1 cellular context compared by ENCODE assay signal in the genomic region with DNA sequence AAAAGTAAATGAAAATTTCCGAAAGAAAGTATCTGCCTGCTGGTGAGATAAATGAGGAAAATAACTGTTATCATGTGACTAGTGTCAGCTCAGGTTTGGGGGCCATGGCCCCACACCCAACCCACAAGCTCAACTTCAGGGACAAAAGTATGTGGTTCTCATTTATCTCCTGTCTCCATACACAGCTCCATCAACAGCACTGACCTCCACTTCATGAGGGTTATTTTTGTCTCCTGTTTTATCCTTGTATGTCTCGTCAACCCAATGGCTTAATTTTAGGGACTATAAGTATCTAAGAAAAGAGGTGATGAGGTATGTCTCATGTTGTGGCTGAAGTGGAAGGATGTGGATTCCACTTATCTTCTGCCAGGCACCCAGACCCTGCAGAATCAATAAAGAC.
TF ChIP-seq lines count a peak whose summit lies in the region.

No MANE protein-coding gene starts in this region.

TF ChIP-seq in K562, 482 proteins besides CTCF, POLR2A, EP300 and RAD21 (continued from another document):
- TF ChIP-seq, protein P1, sequence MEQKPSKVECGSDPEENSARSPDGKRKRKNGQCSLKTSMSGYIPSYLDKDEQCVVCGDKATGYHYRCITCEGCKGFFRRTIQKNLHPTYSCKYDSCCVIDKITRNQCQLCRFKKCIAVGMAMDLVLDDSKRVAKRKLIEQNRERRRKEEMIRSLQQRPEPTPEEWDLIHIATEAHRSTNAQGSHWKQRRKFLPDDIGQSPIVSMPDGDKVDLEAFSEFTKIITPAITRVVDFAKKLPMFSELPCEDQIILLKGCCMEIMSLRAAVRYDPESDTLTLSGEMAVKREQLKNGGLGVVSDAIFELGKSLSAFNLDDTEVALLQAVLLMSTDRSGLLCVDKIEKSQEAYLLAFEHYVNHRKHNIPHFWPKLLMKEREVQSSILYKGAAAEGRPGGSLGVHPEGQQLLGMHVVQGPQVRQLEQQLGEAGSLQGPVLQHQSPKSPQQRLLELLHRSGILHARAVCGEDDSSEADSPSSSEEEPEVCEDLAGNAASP (IDR thresholded peaks at IDR 0.05), result no peak
- TF ChIP-seq, protein P2, sequence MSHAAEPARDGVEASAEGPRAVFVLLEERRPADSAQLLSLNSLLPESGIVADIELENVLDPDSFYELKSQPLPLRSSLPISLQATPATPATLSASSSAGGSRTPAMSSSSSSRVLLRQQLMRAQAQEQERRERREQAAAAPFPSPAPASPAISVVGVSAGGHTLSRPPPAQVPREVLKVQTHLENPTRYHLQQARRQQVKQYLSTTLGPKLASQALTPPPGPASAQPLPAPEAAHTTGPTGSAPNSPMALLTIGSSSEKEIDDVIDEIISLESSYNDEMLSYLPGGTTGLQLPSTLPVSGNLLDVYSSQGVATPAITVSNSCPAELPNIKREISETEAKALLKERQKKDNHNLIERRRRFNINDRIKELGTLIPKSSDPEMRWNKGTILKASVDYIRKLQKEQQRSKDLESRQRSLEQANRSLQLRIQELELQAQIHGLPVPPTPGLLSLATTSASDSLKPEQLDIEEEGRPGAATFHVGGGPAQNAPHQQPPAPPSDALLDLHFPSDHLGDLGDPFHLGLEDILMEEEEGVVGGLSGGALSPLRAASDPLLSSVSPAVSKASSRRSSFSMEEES (CRISPR knock-in tag; IDR thresholded peaks at IDR 0.05), result peak; percentile 28
- TF ChIP-seq DDX20 (tag; IDR thresholded peaks at IDR 0.05; ENCODE audit: low read depth), result no peak
- no peak for TF ChIP-seq MTA3 (IDR thresholded peaks at IDR 0.05; ENCODE audit: borderline replicate concordance)
- TF ChIP-seq, protein P3, sequence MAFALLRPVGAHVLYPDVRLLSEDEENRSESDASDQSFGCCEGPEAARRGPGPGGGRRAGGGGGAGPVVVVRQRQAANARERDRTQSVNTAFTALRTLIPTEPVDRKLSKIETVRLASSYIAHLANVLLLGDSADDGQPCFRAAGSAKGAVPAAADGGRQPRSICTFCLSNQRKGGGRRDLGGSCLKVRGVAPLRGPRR (CRISPR knock-in tag; IDR thresholded peaks at IDR 0.05), result no peak
TF ChIP-seq in K562: peak in this region for 7.
